28 cellular contexts compared by ENCODE assay signal in the genomic region with DNA sequence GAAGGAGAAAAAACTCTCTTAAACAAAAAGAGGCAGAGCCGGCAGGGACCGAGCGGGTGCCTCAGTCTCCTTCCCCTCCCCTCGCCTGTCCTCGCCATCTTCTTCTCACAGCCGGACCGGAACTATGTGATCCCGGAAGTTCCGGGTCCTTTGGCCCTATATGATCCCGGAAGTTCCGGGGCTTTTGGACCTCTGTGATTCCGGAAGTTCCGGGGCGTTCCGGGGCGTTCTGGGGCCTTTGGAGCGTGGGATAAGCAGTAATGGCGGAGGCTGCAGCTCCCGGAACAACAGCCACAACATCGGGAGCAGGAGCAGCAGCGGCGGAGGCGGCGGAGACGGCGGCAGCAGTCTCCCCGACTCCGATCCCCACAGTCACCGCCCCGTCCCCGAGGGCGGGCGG.
"Had no signal": no experiment of that assay in that cellular context is flagged by ENCODE, and none has a peak within 500 bp of the region (broad histone marks: within the 10 kb centered on the region; RNA-seq: fewer than 3 reads in every experiment).

No MANE protein-coding gene starts in this region.

- FAIRE-seq: astrocyte, bronchial epithelial cell had no signal

- H3K27me3 ChIP-seq: brain microvascular endothelial cell, esophagus muscularis mucosa, gastroesophageal sphincter had no signal

- H3K9me3 ChIP-seq: gastroesophageal sphincter had no signal

- H3K36me3 ChIP-seq: brain microvascular endothelial cell, esophagus muscularis mucosa, gastroesophageal sphincter, heart right ventricle had no signal

- H3K27ac ChIP-seq: brain microvascular endothelial cell, coronary artery, dorsolateral prefrontal cortex, esophagus muscularis mucosa, gastroesophageal sphincter, heart right ventricle had no signal

- H3K4me1 ChIP-seq: esophagus muscularis mucosa, gastroesophageal sphincter, heart right ventricle had no signal

- H3K4me3 ChIP-seq: coronary artery, dorsolateral prefrontal cortex, esophagus muscularis mucosa, gastroesophageal sphincter, heart right ventricle had no signal

- ATAC-seq: activated CD4-positive, alpha-beta T cell treated with anti-CD3 and anti-CD28 coated beads for 36 hours; activated naive CD4-positive, alpha-beta T cell treated with anti-CD3 and anti-CD28 coated beads, Interleukin-2, amount 50 U/mL, for 72 hours; activated T-cell treated with anti-CD3 and anti-CD28 coated beads, Interleukin-2, amount 50 U/mL, for 72 hours; effector memory CD8-positive, alpha-beta T cell; gastroesophageal sphincter; heart right ventricle had no signal

- DNase-seq: activated CD4-positive, alpha-beta memory T cell treated with anti-CD3 and anti-CD28 coated beads, Interleukin-2, amount 10 ng/mL, durations not matched to agents 7 days and 5 days; activated CD4-positive, alpha-beta T cell treated with anti-CD3 and anti-CD28 coated beads for 36 hours; activated CD4-positive, alpha-beta T cell treated with anti-CD3 and anti-CD28 coated beads, Interleukin-2, amount 10 ng/mL, durations not matched to agents 7 days and 5 days; activated CD4-positive, alpha-beta T cell treated with anti-CD3 and anti-CD28 coated beads, Interleukin-2, amount 50 U/mL, for 4 hours; activated CD4-positive, CD25-positive, alpha-beta regulatory T cell; activated CD4-positive, CD25-positive, alpha-beta regulatory T cell treated with anti-CD3 and anti-CD28 coated beads, Interleukin-2, amount 50 U/mL, for 72 hours; activated CD8-positive, alpha-beta memory T cell treated with anti-CD3 and anti-CD28 coated beads, Interleukin-2, amount 50 U/mL, for 48 hours; activated gamma-delta T cell; activated naive CD4-positive, alpha-beta T cell; activated naive CD4-positive, alpha-beta T cell treated with anti-CD3 and anti-CD28 coated beads, Interleukin-2, amount 10 ng/mL, durations not matched to agents 7 days and 5 days; activated T-cell treated with anti-CD3 and anti-CD28 coated beads for 4 hours; activated T-cell treated with anti-CD3 and anti-CD28 coated beads, Interleukin-2, amount 50 U/mL, for 24 hours; activated T-cell treated with anti-CD3 and anti-CD28 coated beads, Interleukin-2, amount 50 U/mL, for 72 hours; amniotic stem cell; anterior cingulate cortex; brain microvascular endothelial cell; dorsolateral prefrontal cortex; effector memory CD8-positive, alpha-beta T cell; erythroblast; foreskin melanocyte; heart right ventricle; T-helper 2 cell had no signal
